1 cellular context compared by ENCODE assay signal in genomic region chr1:3857791-3858129, GRCh38.
A peak's percentile ranks its signal among the peaks of the same experiment; 100 is the strongest.
TF ChIP-seq lines count a peak whose summit lies in the region.

No MANE protein-coding gene starts in this region.

TF ChIP-seq in K562, 482 proteins besides CTCF, POLR2A, EP300 and RAD21 (continued from another document):
- TF ChIP-seq JUND (IDR thresholded peaks at IDR 0.05; ENCODE audit: borderline replicate concordance, low read depth, low read length), result no peak
- no peak for TF ChIP-seq JUND (tag; IDR thresholded peaks at IDR 0.05; ENCODE audit: borderline replicate concordance, low read depth, low read length)
- TF ChIP-seq ZNF143 (CRISPR knock-in tag; IDR thresholded peaks at IDR 0.05), result no peak
- TF ChIP-seq ZSCAN32 (CRISPR knock-in tag; IDR thresholded peaks at IDR 0.05), result no peak
- TF ChIP-seq ZNF518B (CRISPR knock-in tag; IDR thresholded peaks at IDR 0.05), result no peak
- peak; percentile 21 for TF ChIP-seq CHD1 (IDR thresholded peaks at IDR 0.05; ENCODE audit: low read length)
- no peak for TF ChIP-seq POU5F1 (IDR thresholded peaks at IDR 0.05; ENCODE audit: borderline replicate concordance, low read depth, low read length, partially characterized antibody)
- TF ChIP-seq ZNF639 (CRISPR knock-in tag; conservative IDR thresholded peaks at IDR 0.05 in 1 of 2, IDR thresholded peaks at IDR 0.05 in 1 of 2), result no peak
- TF ChIP-seq ZBTB7A (IDR thresholded peaks at IDR 0.05; ENCODE audit: borderline replicate concordance, control insufficient read depth, low read depth, low read length), result peak; percentile 43; the same call in 1 of the 2 replicates
- TF ChIP-seq KAT7 (CRISPR knock-in tag; IDR thresholded peaks at IDR 0.05; ENCODE audit: borderline replicate concordance), result peak; percentile 37; the same call in 1 of the 2 replicates
- TF ChIP-seq KLF13 (tag; IDR thresholded peaks at IDR 0.05; ENCODE audit: borderline replicate concordance, low read depth), result no peak
- no peak for TF ChIP-seq ZMIZ1 (IDR thresholded peaks at IDR 0.05; ENCODE audit: low read depth in 2 of 2, low read length in 2 of 2)
- 0 out of 2 replicates have a peak, but pooled peaks have one; percentile 1 for TF ChIP-seq HNRNPL (IDR thresholded peaks at IDR 0.05; ENCODE audit: low read depth, low read length)
